ENCODE assay signal across 6 cellular contexts in genomic region chr14:22976620-22977433, GRCh38. TPM values are rescaled to one million over a fixed set of nuclear protein-coding genes. Genes with fewer than 3 reads are reported as not detected.
DNase-seq lines count a peak whose midpoint lies in the region; ATAC-seq and TF ChIP-seq lines count a peak whose summit lies in the region.

No MANE protein-coding gene starts in this region.

- peaks cover 0 to 3% of the 10 kb centered on the region in 2 donors for H3K27me3 ChIP-seq in breast epithelium

- TF ChIP-seq POLR2A in breast epithelium (IDR thresholded peaks at IDR 0.05) = no peak

- peaks cover 5 to 24% of the 10 kb centered on the region in 2 donors for H3K4me1 ChIP-seq in breast epithelium

- H3K9me3 Mint-ChIP-seq in osteocyte (ENCODE audit: unreplicated experiment) (no peaks in the 10 kb centered on the region), glutamatergic neuron (ENCODE audit: unreplicated experiment) (peaks cover 4% of the 10 kb centered on the region)

- H3K9me3 ChIP-seq in breast epithelium = no peaks in the 10 kb centered on the region

- ATAC-seq in GM18907 (IDR thresholded peaks at IDR 0.05; ENCODE audit: unreplicated experiment) = no peak

- H3K27ac Mint-ChIP-seq in osteocyte (ENCODE audit: unreplicated experiment) (peak overlapping the region; percentile 86), glutamatergic neuron (ENCODE audit: unreplicated experiment) (no peak overlapping the region)

- H3K36me3 Mint-ChIP-seq in osteocyte (ENCODE audit: unreplicated experiment) = peaks cover 38% of the 10 kb centered on the region
- no peaks in the 10 kb centered on the region for H3K36me3 Mint-ChIP-seq in glutamatergic neuron (ENCODE audit: unreplicated experiment)

- H3K4me3 ChIP-seq in breast epithelium = no peak overlapping the region

- TF ChIP-seq CTCF in breast epithelium (IDR thresholded peaks at IDR 0.05) = no peak
- no peak for TF ChIP-seq CTCF in osteocyte (IDR thresholded peaks at IDR 0.05)
- TF ChIP-seq CTCF in glutamatergic neuron (IDR thresholded peaks at IDR 0.05; ENCODE audit: partially characterized antibody, unreplicated experiment) = no peak

- peaks cover 69% of the 10 kb centered on the region for H3K4me1 Mint-ChIP-seq in osteocyte (ENCODE audit: unreplicated experiment)
- H3K4me1 Mint-ChIP-seq in glutamatergic neuron (ENCODE audit: low read depth, unreplicated experiment) = peaks cover 18% of the 10 kb centered on the region

- DNase-seq in HuH-7 (ENCODE audit: low spot score) (peak; percentile 68), breast epithelium (ENCODE audit: low spot score in 2 of 2) (no peak), osteocyte (ENCODE audit: extremely low spot score, unreplicated experiment) (no peak), glutamatergic neuron (no peak), C1 segment of cervical spinal cord (lab: John Stamatoyannopoulos, UW) (no peak)

- H3K36me3 ChIP-seq in breast epithelium = no peaks in the 10 kb centered on the region

- peak overlapping the region; percentile 88 to 90 for H3K27ac ChIP-seq in breast epithelium

- H3K4me3 Mint-ChIP-seq in osteocyte (ENCODE audit: unreplicated experiment) (peak overlapping the region; percentile 84), glutamatergic neuron (ENCODE audit: unreplicated experiment) (no peak overlapping the region)

- intact Hi-C loops in breast epithelium (cut with DNase I; ENCODE audit: low total_unique reads) = no loop called here

- no peaks in the 10 kb centered on the region for H3K27me3 Mint-ChIP-seq in osteocyte (ENCODE audit: unreplicated experiment)
- H3K27me3 Mint-ChIP-seq in glutamatergic neuron (ENCODE audit: unreplicated experiment) = peaks cover 13% of the 10 kb centered on the region

RNA-seq across cellular contexts. Expression of gene AJUBA, which starts 5.5 kb away (rescaled TPM):
- total RNA-seq in breast epithelium = 10 to 100 TPM in 2 of 3 donors, 1 to 10 TPM in 1; 3.2 to 24.0 (median 18.7) TPM
- total RNA-seq in osteocyte = 111 and 115 TPM in 2 replicates
- total RNA-seq in glutamatergic neuron (ENCODE audit: unreplicated experiment) = 0.34 TPM

RNA-seq across cellular contexts. Expression of gene HAUS4, which starts 19.9 kb away (rescaled TPM):
- 10 to 100 TPM; 67.3 to 86.5 (median 68.3) TPM for total RNA-seq in breast epithelium
- total RNA-seq in osteocyte = 39.9 and 40.9 TPM in 2 replicates
- 9.7 TPM for total RNA-seq in glutamatergic neuron (ENCODE audit: unreplicated experiment)

RNA-seq across cellular contexts. Expression of gene C14orf93, which starts 33.1 kb away (rescaled TPM):
- total RNA-seq in breast epithelium = 10 to 100 TPM; 10.8 to 24.1 (median 19.4) TPM
- 11.4 and 12.4 TPM in 2 replicates for total RNA-seq in osteocyte
- 12.1 TPM for total RNA-seq in glutamatergic neuron (ENCODE audit: unreplicated experiment)

RNA-seq across cellular contexts. Expression of gene PRMT5, which starts 47.7 kb away (rescaled TPM):
- total RNA-seq in breast epithelium = 10 to 100 TPM; 48.6 to 80.6 (median 71.4) TPM
- 58.4 and 68.4 TPM in 2 replicates for total RNA-seq in osteocyte
- total RNA-seq in glutamatergic neuron (ENCODE audit: unreplicated experiment) = 54.6 TPM

RNA-seq across cellular contexts. Expression of gene PSMB5, which starts 57.9 kb away (rescaled TPM):
- 100 to 1,000 TPM; 120 to 144 (median 129) TPM for total RNA-seq in breast epithelium
- total RNA-seq in osteocyte = 144 and 147 TPM in 2 replicates
- total RNA-seq in glutamatergic neuron (ENCODE audit: unreplicated experiment) = 289 TPM
